ENCODE assay signal across 1 cellular context in the genomic region with DNA sequence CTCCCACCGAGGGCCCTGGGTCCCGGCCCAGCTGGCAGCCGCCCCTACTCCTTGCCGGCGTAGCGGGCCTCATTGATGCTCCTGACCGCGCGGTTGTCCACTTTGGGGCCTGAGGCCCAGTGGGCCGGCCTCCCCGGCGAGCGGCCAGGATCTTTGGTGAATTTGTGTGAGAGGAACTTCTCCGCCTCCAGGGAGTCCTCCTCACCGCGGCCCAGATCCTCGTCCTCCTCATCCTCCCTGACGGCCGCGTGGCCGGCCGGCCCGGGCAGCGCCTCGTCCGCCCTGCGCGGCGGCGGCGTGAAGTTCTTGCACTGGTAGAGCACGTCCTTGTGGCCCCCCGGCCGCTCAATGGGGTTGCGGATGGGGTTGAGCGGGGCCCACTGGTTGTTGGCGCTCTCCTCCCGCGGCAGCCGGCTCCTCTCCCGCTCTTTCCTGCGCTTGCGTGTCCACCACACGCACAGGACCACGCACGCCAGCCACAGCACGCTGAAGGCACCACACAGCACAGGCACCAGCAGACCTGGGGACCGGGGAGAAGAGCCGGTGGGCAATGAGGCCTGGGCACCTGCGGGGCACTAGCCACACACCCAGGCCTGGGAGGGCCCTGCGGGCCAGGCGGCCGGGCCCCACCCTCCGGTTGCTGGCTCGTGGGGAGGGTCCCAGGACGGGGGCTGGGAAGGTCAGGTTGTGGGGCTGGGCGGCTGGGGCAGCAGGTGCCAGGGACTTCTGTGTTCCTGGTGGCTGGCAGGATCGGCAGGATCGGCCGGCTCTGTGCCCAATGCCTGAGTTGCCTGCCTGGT.
TF ChIP-seq lines count a peak whose summit lies in the region.

No MANE protein-coding gene starts in this region.

TF ChIP-seq in HepG2, 621 proteins besides CTCF, POLR2A, EP300 and RAD21:
- no peak for TF ChIP-seq IRX3 (CRISPR knock-in tag; IDR thresholded peaks at IDR 0.05; ENCODE audit: borderline replicate concordance, low read depth)
- TF ChIP-seq, protein P1, sequence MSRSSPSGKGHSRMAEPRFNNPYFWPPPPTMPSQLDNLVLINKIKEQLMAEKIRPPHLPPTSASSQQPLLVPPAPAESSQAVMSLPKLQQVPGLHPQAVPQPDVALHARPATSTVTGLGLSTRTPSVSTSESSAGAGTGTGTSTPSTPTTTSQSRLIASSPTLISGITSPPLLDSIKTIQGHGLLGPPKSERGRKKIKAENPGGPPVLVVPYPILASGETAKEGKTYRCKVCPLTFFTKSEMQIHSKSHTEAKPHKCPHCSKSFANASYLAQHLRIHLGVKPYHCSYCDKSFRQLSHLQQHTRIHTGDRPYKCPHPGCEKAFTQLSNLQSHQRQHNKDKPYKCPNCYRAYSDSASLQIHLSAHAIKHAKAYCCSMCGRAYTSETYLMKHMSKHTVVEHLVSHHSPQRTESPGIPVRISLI (CRISPR knock-in tag; IDR thresholded peaks at IDR 0.05; ENCODE audit: borderline replicate concordance), result no peak
- TF ChIP-seq KDM5B (CRISPR knock-in tag; IDR thresholded peaks at IDR 0.05; ENCODE audit: borderline replicate concordance), result no peak
- TF ChIP-seq, protein P2, sequence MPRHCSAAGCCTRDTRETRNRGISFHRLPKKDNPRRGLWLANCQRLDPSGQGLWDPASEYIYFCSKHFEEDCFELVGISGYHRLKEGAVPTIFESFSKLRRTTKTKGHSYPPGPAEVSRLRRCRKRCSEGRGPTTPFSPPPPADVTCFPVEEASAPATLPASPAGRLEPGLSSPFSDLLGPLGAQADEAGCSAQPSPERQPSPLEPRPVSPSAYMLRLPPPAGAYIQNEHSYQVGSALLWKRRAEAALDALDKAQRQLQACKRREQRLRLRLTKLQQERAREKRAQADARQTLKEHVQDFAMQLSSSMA (CRISPR knock-in tag; IDR thresholded peaks at IDR 0.05), result no peak
- no peak for TF ChIP-seq NR2F1 (CRISPR knock-in tag; IDR thresholded peaks at IDR 0.05)
- no peak for TF ChIP-seq MAFK (conservative IDR thresholded peaks at IDR 0.05 in 1 of 2, IDR thresholded peaks at IDR 0.05 in 1 of 2; ENCODE audit: low read length in 2 of 2)
- TF ChIP-seq ZNF792 (CRISPR knock-in tag; IDR thresholded peaks at IDR 0.05), result no peak
- no peak for TF ChIP-seq ZNF674 (CRISPR knock-in tag; IDR thresholded peaks at IDR 0.05; ENCODE audit: low read depth)
- TF ChIP-seq, protein P3, sequence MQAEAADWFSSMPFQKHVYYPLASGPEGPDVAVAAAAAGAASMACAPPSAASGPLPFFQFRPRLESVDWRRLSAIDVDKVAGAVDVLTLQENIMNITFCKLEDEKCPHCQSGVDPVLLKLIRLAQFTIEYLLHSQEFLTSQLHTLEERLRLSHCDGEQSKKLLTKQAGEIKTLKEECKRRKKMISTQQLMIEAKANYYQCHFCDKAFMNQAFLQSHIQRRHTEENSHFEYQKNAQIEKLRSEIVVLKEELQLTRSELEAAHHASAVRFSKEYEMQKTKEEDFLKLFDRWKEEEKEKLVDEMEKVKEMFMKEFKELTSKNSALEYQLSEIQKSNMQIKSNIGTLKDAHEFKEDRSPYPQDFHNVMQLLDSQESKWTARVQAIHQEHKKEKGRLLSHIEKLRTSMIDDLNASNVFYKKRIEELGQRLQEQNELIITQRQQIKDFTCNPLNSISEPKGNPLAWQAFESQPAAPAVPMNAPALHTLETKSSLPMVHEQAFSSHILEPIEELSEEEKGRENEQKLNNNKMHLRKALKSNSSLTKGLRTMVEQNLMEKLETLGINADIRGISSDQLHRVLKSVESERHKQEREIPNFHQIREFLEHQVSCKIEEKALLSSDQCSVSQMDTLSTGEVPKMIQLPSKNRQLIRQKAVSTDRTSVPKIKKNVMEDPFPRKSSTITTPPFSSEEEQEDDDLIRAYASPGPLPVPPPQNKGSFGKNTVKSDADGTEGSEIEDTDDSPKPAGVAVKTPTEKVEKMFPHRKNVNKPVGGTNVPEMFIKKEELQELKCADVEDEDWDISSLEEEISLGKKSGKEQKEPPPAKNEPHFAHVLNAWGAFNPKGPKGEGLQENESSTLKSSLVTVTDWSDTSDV (CRISPR knock-in tag; IDR thresholded peaks at IDR 0.05), result no peak
- TF ChIP-seq ZNF546 (CRISPR knock-in tag; conservative IDR thresholded peaks at IDR 0.05), result no peak
- TF ChIP-seq JARID2 (CRISPR knock-in tag; IDR thresholded peaks at IDR 0.05; ENCODE audit: insufficient replicate concordance), result no peak
- no peak for TF ChIP-seq MTF1 (CRISPR knock-in tag; IDR thresholded peaks at IDR 0.05)
- TF ChIP-seq FOXO1 (CRISPR knock-in tag; IDR thresholded peaks at IDR 0.05), result no peak
- TF ChIP-seq FOXA1 (IDR thresholded peaks at IDR 0.05), result no peak
- no peak for TF ChIP-seq FOXA1 (CRISPR knock-in tag; IDR thresholded peaks at IDR 0.05)
- no peak for TF ChIP-seq FOSL1 (CRISPR knock-in tag; IDR thresholded peaks at IDR 0.05; ENCODE audit: borderline replicate concordance)
- no peak for TF ChIP-seq ZFY (CRISPR knock-in tag; IDR thresholded peaks at IDR 0.05)
- TF ChIP-seq, protein P4, sequence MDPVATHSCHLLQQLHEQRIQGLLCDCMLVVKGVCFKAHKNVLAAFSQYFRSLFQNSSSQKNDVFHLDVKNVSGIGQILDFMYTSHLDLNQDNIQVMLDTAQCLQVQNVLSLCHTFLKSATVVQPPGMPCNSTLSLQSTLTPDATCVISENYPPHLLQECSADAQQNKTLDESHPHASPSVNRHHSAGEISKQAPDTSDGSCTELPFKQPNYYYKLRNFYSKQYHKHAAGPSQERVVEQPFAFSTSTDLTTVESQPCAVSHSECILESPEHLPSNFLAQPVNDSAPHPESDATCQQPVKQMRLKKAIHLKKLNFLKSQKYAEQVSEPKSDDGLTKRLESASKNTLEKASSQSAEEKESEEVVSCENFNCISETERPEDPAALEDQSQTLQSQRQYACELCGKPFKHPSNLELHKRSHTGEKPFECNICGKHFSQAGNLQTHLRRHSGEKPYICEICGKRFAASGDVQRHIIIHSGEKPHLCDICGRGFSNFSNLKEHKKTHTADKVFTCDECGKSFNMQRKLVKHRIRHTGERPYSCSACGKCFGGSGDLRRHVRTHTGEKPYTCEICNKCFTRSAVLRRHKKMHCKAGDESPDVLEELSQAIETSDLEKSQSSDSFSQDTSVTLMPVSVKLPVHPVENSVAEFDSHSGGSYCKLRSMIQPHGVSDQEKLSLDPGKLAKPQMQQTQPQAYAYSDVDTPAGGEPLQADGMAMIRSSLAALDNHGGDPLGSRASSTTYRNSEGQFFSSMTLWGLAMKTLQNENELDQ (CRISPR knock-in tag; IDR thresholded peaks at IDR 0.05; ENCODE audit: borderline replicate concordance), result no peak
- TF ChIP-seq ZNF747 (CRISPR knock-in tag; IDR thresholded peaks at IDR 0.05; ENCODE audit: borderline replicate concordance), result no peak
- TF ChIP-seq, protein P5, sequence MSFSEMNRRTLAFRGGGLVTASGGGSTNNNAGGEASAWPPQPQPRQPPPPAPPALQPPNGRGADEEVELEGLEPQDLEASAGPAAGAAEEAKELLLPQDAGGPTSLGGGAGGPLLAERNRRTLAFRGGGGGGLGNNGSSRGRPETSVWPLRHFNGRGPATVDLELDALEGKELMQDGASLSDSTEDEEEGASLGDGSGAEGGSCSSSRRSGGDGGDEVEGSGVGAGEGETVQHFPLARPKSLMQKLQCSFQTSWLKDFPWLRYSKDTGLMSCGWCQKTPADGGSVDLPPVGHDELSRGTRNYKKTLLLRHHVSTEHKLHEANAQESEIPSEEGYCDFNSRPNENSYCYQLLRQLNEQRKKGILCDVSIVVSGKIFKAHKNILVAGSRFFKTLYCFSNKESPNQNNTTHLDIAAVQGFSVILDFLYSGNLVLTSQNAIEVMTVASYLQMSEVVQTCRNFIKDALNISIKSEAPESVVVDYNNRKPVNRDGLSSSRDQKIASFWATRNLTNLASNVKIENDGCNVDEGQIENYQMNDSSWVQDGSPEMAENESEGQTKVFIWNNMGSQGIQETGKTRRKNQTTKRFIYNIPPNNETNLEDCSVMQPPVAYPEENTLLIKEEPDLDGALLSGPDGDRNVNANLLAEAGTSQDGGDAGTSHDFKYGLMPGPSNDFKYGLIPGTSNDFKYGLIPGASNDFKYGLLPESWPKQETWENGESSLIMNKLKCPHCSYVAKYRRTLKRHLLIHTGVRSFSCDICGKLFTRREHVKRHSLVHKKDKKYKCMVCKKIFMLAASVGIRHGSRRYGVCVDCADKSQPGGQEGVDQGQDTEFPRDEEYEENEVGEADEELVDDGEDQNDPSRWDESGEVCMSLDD (CRISPR knock-in tag; IDR thresholded peaks at IDR 0.05; ENCODE audit: borderline replicate concordance), result no peak
TF ChIP-seq in HepG2: peak in this region for 0.
